In genomic region chr1:8815582-8816285, GRCh38 we compare ENCODE assay signal across 8 cellular contexts. TPM values are rescaled to one million over a fixed set of nuclear protein-coding genes. Genes with fewer than 3 reads are reported as not detected.
DNase-seq lines count a peak whose midpoint lies in the region; ATAC-seq and TF ChIP-seq lines count a peak whose summit lies in the region.

No MANE protein-coding gene starts in this region.

- no peak for ATAC-seq in DND-41 (ENCODE audit: insufficient read depth, low read depth)
- ATAC-seq in left lung: no peak
- no peak for ATAC-seq in HG02840 (IDR thresholded peaks at IDR 0.05; ENCODE audit: low FRiP score, unreplicated experiment)

- H3K4me3 ChIP-seq in DND-41 (ENCODE audit: low read depth in 1 of 2, low read length in 2 of 2): peak overlapping the region in 1 of 2 experiments; percentile 91; a peak in 3 of 4 replicates
- peak overlapping the region; percentile 86 for H3K4me3 ChIP-seq in NB4 (ENCODE audit: low read depth, low read length)
- H3K4me3 ChIP-seq in astrocyte of the spinal cord (ENCODE audit: low read depth, low read length): peak overlapping the region; percentile 85
- H3K4me3 ChIP-seq in left lung: peak overlapping the region in 1 of 2 donors; percentile 75

- H3K36me3 ChIP-seq in DND-41 (ENCODE audit: insufficient read depth, low read length) (no peaks in the 10 kb centered on the region; the same call in 1 of the 2 replicates), left lung (no peaks in the 10 kb centered on the region)

- peaks cover 25% of the 10 kb centered on the region; the same call in 1 of the 2 replicates for H4K20me1 ChIP-seq in DND-41 (ENCODE audit: insufficient read depth, low read length)

- peak overlapping the region; percentile 94; the same call in 1 of the 2 replicates for H3K9ac ChIP-seq in DND-41 (ENCODE audit: low read depth, low read length)

- H3K79me2 ChIP-seq in DND-41 (ENCODE audit: insufficient read depth, low read length): peaks cover 66% of the 10 kb centered on the region

- H3K27me3 ChIP-seq in DND-41 (ENCODE audit: insufficient read depth, low read length, poor library complexity) (no peaks in the 10 kb centered on the region), left lung (no peaks in the 10 kb centered on the region)

- no peak overlapping the region for H2AFZ ChIP-seq in DND-41 (ENCODE audit: low read depth, low read length)

- peak overlapping the region; percentile 90 for H3K4me2 ChIP-seq in DND-41 (ENCODE audit: insufficient read depth, low read length)

- no peak for DNase-seq in DND-41
- no peak for DNase-seq in NB4 (ENCODE audit: low read depth)
- peak; percentile 38 for DNase-seq in astrocyte of the spinal cord (ENCODE audit: low read depth, low spot score)
- no peak for DNase-seq in left lung
- DNase-seq in stimulated activated CD4-positive, alpha-beta T cell treated with anti-CD3 and anti-CD28 coated beads, Interleukin-2, amount 100 ng/mL, for 24 hours: no peak
- DNase-seq in mesenteric fat pad (ENCODE audit: low spot score): no peak

- in situ Hi-C loops in astrocyte of the spinal cord (cut with HindIII; ENCODE audit: low sequenced_read_pairs): no loop called here

- H3K27ac ChIP-seq in DND-41 (ENCODE audit: low read length) (no peak overlapping the region; the same call in 1 of the 2 replicates), left lung (peak overlapping the region; percentile 93 to 96), temporal lobe (ENCODE audit: low read depth, low read length) (peak overlapping the region; percentile 92)

- TF ChIP-seq POLR2A in NB4 (IDR thresholded peaks at IDR 0.05; ENCODE audit: extremely low read depth, insufficient read length): no peak

- TF ChIP-seq CTCF in DND-41 (IDR thresholded peaks at IDR 0.05; ENCODE audit: borderline replicate concordance, extremely low read depth, low read length, poor library complexity, severe bottlenecking) (no peak), NB4 (IDR thresholded peaks at IDR 0.05; ENCODE audit: low read depth, low read length) (no peak), astrocyte of the spinal cord (IDR thresholded peaks at IDR 0.05; ENCODE audit: low read depth, low read length) (no peak), left lung (IDR thresholded peaks at IDR 0.05) (no peak)

- H3K4me1 ChIP-seq in DND-41 (ENCODE audit: insufficient read depth, low read length): peaks cover 37% of the 10 kb centered on the region
- peaks cover 20 to 48% of the 10 kb centered on the region in 2 donors for H3K4me1 ChIP-seq in left lung

- intact Hi-C loops in left lung (cut with DNase I): no loop called here

- H3K9me3 ChIP-seq in DND-41 (ENCODE audit: insufficient read depth, low read length, severe bottlenecking): no peaks in the 10 kb centered on the region
- H3K9me3 ChIP-seq in left lung: no peaks in the 10 kb centered on the region

RNA-seq across cellular contexts. Expression of gene RERE, which starts 1.7 kb away (rescaled TPM):
- total RNA-seq in left lung (10 to 100 TPM; 73.3 to 76.8 TPM), temporal lobe (674 TPM), mesenteric fat pad (120 TPM)
